Comparison of ENCODE assay signal across 8 cellular contexts in the genomic region with DNA sequence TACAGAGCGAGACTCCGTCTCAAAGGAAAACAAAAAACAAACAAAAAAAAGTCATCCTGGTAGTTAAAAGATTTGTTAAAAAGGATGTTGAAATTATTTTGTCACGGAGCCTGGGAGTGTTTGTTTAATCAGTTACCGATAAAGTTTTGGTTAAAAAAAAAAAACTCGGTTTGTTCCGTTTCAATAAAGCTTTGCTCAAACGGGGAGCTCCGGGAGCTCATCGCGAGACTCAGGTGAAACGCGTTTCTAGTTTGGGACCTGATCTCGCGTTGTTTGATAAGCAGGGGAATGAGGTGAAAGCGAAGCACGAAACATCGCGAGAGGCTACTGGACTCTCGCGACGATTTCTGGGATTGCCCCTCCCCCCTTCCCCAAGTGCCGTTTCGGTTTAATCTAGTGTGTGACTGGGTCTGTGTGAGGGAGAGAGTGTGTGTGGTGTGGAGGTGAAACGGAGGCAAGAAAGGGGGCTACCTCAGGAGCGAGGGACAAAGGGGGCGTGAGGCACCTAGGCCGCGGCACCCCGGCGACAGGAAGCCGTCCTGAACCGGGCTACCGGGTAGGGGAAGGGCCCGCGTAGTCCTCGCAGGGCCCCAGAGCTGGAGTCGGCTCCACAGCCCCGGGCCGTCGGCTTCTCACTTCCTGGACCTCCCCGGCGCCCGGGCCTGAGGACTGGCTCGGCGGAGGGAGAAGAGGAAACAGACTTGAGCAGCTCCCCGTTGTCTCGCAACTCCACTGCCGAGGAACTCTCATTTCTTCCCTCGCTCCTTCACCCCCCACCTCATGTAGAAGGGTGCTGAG. TPM values are rescaled to one million over a fixed set of nuclear protein-coding genes. Genes with fewer than 3 reads are reported as not detected.
A peak's percentile ranks its signal among the peaks of the same experiment; 100 is the strongest.
DNase-seq lines count a peak whose midpoint lies in the region; ATAC-seq, FAIRE-seq and TF ChIP-seq lines count a peak whose summit lies in the region.

CDK12 (plus strand) TSS at position 374 of the 798 bp plus-strand sequence. CDS start 586 bp downstream, outside the sequence.

- DNase-seq in AG10803 (ENCODE audit: low read depth) (peak; percentile 99), NCI-H510A treated with DMSO at 0.1 percent for 48 hours (lab: John Stamatoyannopoulos, UW) (peak; percentile 98), chondrocyte (ENCODE audit: low spot score) (peak; percentile 94), kidney (peak; percentile 96)
- peak; percentile 86 to 95 for DNase-seq in activated CD4-positive, alpha-beta T cell treated with anti-CD3 and anti-CD28 coated beads for 24 hours (ENCODE audit: low read depth in 2 of 2)
- peak; percentile 94 for DNase-seq in stimulated activated CD4-positive, alpha-beta T cell treated with anti-CD3 and anti-CD28 coated beads, Interleukin-15, amount 100 ng/mL, for 24 hours

- H3K4me3 ChIP-seq in AG10803 (ENCODE audit: low read length) (peak within 1 kb of the TSS; percentile 79), kidney (ENCODE audit: low read length in 2 of 2) (peak within 1 kb of the TSS; percentile 97 to 100)

- peak within 1 kb of the TSS; percentile 98 to 99 for H3K9ac ChIP-seq in kidney (ENCODE audit: low read length in 2 of 2)

- H3K9me3 ChIP-seq in kidney (ENCODE audit: control insufficient read depth in 1 of 2, low read length in 2 of 2): no peaks in the 10 kb centered on the region

- H3K36me3 Mint-ChIP-seq in chondrocyte (ENCODE audit: low read depth): peaks cover 3% of the 10 kb centered on the region

- ATAC-seq in GM19043 (IDR thresholded peaks at IDR 0.05; ENCODE audit: low read depth, unreplicated experiment) (peak; percentile 68), HG03432 (IDR thresholded peaks at IDR 0.05; ENCODE audit: unreplicated experiment) (peak; percentile 81)

- intact Hi-C loops in kidney (cut with DNase I): no loop called here

- TF ChIP-seq CTCF in AG10803 (conservative IDR thresholded peaks at IDR 0.05; ENCODE audit: low read length): no peak
- TF ChIP-seq CTCF in chondrocyte (IDR thresholded peaks at IDR 0.05): no peak
- TF ChIP-seq CTCF in kidney (IDR thresholded peaks at IDR 0.05; ENCODE audit: borderline replicate concordance, extremely low read depth, insufficient read depth): no peak

- peak within 1 kb of the TSS; percentile 99 for H3K27ac Mint-ChIP-seq in chondrocyte (ENCODE audit: unreplicated experiment)

- H3K27me3 Mint-ChIP-seq in chondrocyte (ENCODE audit: low read depth): no peaks in the 10 kb centered on the region

- peaks cover 0 to 10% of the 10 kb centered on the region in 2 donors for H3K4me1 ChIP-seq in kidney (ENCODE audit: control insufficient read depth in 1 of 2, insufficient read depth in 1 of 2, low read depth in 1 of 2, low read length in 2 of 2)

- peak within 1 kb of the TSS; percentile 92 for H3K4me3 Mint-ChIP-seq in chondrocyte (ENCODE audit: unreplicated experiment)

- H3K36me3 ChIP-seq in kidney (ENCODE audit: control insufficient read depth in 1 of 2, insufficient read depth in 2 of 2, low read length in 2 of 2): no peaks in the 10 kb centered on the region

- peak; percentile 86 for FAIRE-seq in kidney (lab: Jason Lieb, UNC)

- H3K4me1 Mint-ChIP-seq in chondrocyte (ENCODE audit: low read depth): peaks cover 36% of the 10 kb centered on the region

- H3K27ac ChIP-seq in kidney (ENCODE audit: low read depth in 2 of 2, low read length in 2 of 2): peak within 1 kb of the TSS; percentile 96 to 98

- H3K9me3 Mint-ChIP-seq in chondrocyte (ENCODE audit: low read depth): no peaks in the 10 kb centered on the region

RNA-seq across cellular contexts. Expression of gene CDK12, which starts in this region (rescaled TPM):
- total RNA-seq in chondrocyte: 43.0 to 55.1 TPM (median 44.2 TPM) in 3 replicates
- total RNA-seq in kidney: 55.3 TPM
- polyA plus RNA-seq in kidney (ENCODE audit: insufficient read depth, low read depth, low replicate concordance): 5.6 TPM

Comparison
In these comparisons a context has a peak if more than half of its experiments do, and no peak if none do; other contexts are left out.
1. Peak in every context shown above with its lines: DNase-seq, ATAC-seq, H3K4me3 ChIP-seq and H3K27ac ChIP-seq.